ENCODE assay signal across 5 cellular contexts in genomic region chr5:120194650-120195049, GRCh38.
DNase-seq lines count a peak whose midpoint lies in the region; ATAC-seq and TF ChIP-seq lines count a peak whose summit lies in the region.
"Not testable (repeated sequence)": the region's sequence is repeated elsewhere in the genome, so short reads cannot be mapped to it uniquely, and the experiment has no call there.

No MANE protein-coding gene starts in this region.

- H3K27me3 Mint-ChIP-seq in H9 (ENCODE audit: low read depth) (peaks cover 74% of the 10 kb centered on the region), WTC11 (ENCODE audit: low read depth) (peaks cover 70% of the 10 kb centered on the region)
- H3K27me3 Mint-ChIP-seq in endodermal cell (ENCODE audit: insufficient read depth): not testable (repeated sequence)

- H3K79me1 ChIP-seq in H9 (ENCODE audit: insufficient read depth, low read depth, low read length, poor library complexity, severe bottlenecking): not testable (repeated sequence)

- not testable (repeated sequence) for H3K23ac ChIP-seq in H9 (ENCODE audit: insufficient read length, low read depth, low read length)

- H3K79me2 ChIP-seq in H9 (ENCODE audit: insufficient read depth, low read length): not testable (repeated sequence)

- not testable (repeated sequence) for H2BK12ac ChIP-seq in H9 (ENCODE audit: insufficient read length, low read depth, low read length)

- H3K4me2 ChIP-seq in H9 (ENCODE audit: insufficient read depth, insufficient read length, low read length): not testable (repeated sequence)

- H3K18ac ChIP-seq in H9 (ENCODE audit: insufficient read length, low read depth, low read length): not testable (repeated sequence)

- not testable (repeated sequence) for H3K36me3 Mint-ChIP-seq in H9 (ENCODE audit: insufficient read depth in 1 of 3, low read depth in 3 of 3); WTC11; endodermal cell (ENCODE audit: low read depth)

- H4K20me1 ChIP-seq in H9 (ENCODE audit: control insufficient read depth, insufficient read depth, insufficient read length): not testable (repeated sequence)

- not testable (repeated sequence) for H3K4me3 ChIP-seq in endodermal cell (ENCODE audit: low read length)

- not testable (repeated sequence) for H3K9ac ChIP-seq in H9 (ENCODE audit: extremely low read depth, insufficient read length, low read length); endodermal cell (ENCODE audit: extremely low read depth, low read length, poor library complexity, severe bottlenecking)

- H3K4ac ChIP-seq in H9 (ENCODE audit: low read depth, low read length): not testable (repeated sequence)

- H3K36me3 ChIP-seq in endodermal cell (ENCODE audit: control insufficient read depth, insufficient read depth, low read length): not testable (repeated sequence)

- not testable (repeated sequence) for H2AFZ ChIP-seq in H9 (ENCODE audit: low read length)

- H4K5ac ChIP-seq in H9 (ENCODE audit: insufficient read length, low read depth, low read length): not testable (repeated sequence)

- not testable (repeated sequence) for H3K27ac ChIP-seq in H9 (ENCODE audit: insufficient read length, low read depth, low read length); endodermal cell (ENCODE audit: low read depth, low read length)

- H3K4me3 Mint-ChIP-seq in H9, WTC11, endodermal cell: not testable (repeated sequence)

- not testable (repeated sequence) for H2BK15ac ChIP-seq in H9 (ENCODE audit: low read depth, low read length)

- TF ChIP-seq CTCF in H9 (conservative IDR thresholded peaks at IDR 0.05); WTC11 (IDR thresholded peaks at IDR 0.05); endodermal cell (conservative IDR thresholded peaks at IDR 0.05): not testable (repeated sequence)

- H3K9me3 Mint-ChIP-seq in H9, WTC11, endodermal cell: not testable (repeated sequence)

- CTCF ChIA-PET in WTC11 (lab: Charles Lee): not testable (repeated sequence)

- not testable (repeated sequence) for H3K9me3 ChIP-seq in H9 (ENCODE audit: control insufficient read depth, low read depth, low read length); endodermal cell (ENCODE audit: control insufficient read depth, low read length)

- POLR2A ChIA-PET in WTC11 (lab: Charles Lee): not testable (repeated sequence)

- H3K27me3 ChIP-seq in H9 (ENCODE audit: insufficient read depth, low read length); endodermal cell (ENCODE audit: control insufficient read depth, insufficient read depth, low read length, poor library complexity, severe bottlenecking): not testable (repeated sequence)

- not testable (repeated sequence) for H3K23me2 ChIP-seq in H9 (ENCODE audit: insufficient read length, low read depth, low read length, poor library complexity, severe bottlenecking)

- H3K4me1 Mint-ChIP-seq in H9 (peaks cover 10 to 23% of the 10 kb centered on the region in 2 experiments), endodermal cell (peaks cover 19% of the 10 kb centered on the region)
- H3K4me1 Mint-ChIP-seq in WTC11: not testable (repeated sequence)

- H3K14ac ChIP-seq in H9 (ENCODE audit: insufficient read depth, low read length): not testable (repeated sequence)

- peak; percentile 38; the same call in 1 of the 2 replicates for ATAC-seq in WTC11

- H3K56ac ChIP-seq in H9 (ENCODE audit: insufficient read length, low read depth, low read length): not testable (repeated sequence)

- H2BK20ac ChIP-seq in H9 (ENCODE audit: low read depth, low read length, poor library complexity, severe bottlenecking): not testable (repeated sequence)

- not testable (repeated sequence) for H2BK120ac ChIP-seq in H9 (ENCODE audit: low read depth, low read length, poor library complexity, severe bottlenecking)

- not testable (repeated sequence) for H2AK5ac ChIP-seq in H9 (ENCODE audit: insufficient read length, low read length)

- H3K27ac Mint-ChIP-seq in H9, WTC11: not testable (repeated sequence)
- H3K27ac Mint-ChIP-seq in endodermal cell: peak overlapping the region; percentile 37

- not testable (repeated sequence) for H3K4me1 ChIP-seq in H9 (ENCODE audit: insufficient read depth, low read length); endodermal cell (ENCODE audit: control insufficient read depth, insufficient read depth, low read length)

- H4K8ac ChIP-seq in H9 (replicated peaks; ENCODE audit: insufficient read length, low read depth, low read length): not testable (repeated sequence)

- no CpG with 5 or more reads among the region's 2 CpGs for WGBS in H9 (ENCODE audit: extremely low coverage, insufficient read length, low lambda C conversion rate)
- WGBS in endodermal cell (ENCODE audit: insufficient coverage in 1 of 2, insufficient read length in 1 of 2), 2 experiments: no CpG with 5 or more reads among the region's 2 CpGs

- not testable (repeated sequence) for H2BK5ac ChIP-seq in H9 (ENCODE audit: insufficient read length, low read length)

- H4K91ac ChIP-seq in H9 (ENCODE audit: insufficient read length, low read depth, low read length): not testable (repeated sequence)

- DNase-seq in ELF-1 (ENCODE audit: low read depth, low spot score): peak; percentile 6
- peak; percentile 31 for DNase-seq in H9
- not testable (repeated sequence) for DNase-seq in WTC11 (ENCODE audit: low spot score); endodermal cell
- DNase-seq in iPS DF 19.7 (ENCODE audit: low read depth, low spot score): peak; percentile 9

- not testable (repeated sequence) for H3T11ph ChIP-seq in H9 (ENCODE audit: low read length)
